ENCODE assay signal across 23 cellular contexts in genomic region chr2:199869227-199869541, GRCh38. TPM values are rescaled to one million over a fixed set of nuclear protein-coding genes. Genes with fewer than 3 reads are reported as not detected.
"Had no signal": no experiment of that assay in that cellular context is flagged by ENCODE, and none has a peak within 500 bp of the region (broad histone marks: within the 10 kb centered on the region; RNA-seq: fewer than 3 reads in every experiment).

No MANE protein-coding gene starts in this region.

- H3K79me2 ChIP-seq: hepatocyte had no signal

- H3K4me3 ChIP-seq: hepatocyte, sigmoid colon, testis, vagina had no signal

- H3K4me1 ChIP-seq: sigmoid colon, testis, vagina had no signal

- H3K27me3 ChIP-seq: brain microvascular endothelial cell, hepatocyte, sigmoid colon, testis, vagina had no signal

- H3K4me1 Mint-ChIP-seq: activated T-helper 17 cell treated with anti-CD3 and anti-CD28 coated beads, Interleukin-2, amount 50 U/mL, for 72 hours had no signal

- H3K36me3 Mint-ChIP-seq: type B pancreatic cell had no signal

- H3K4me2 ChIP-seq: hepatocyte had no signal

- H3K27ac Mint-ChIP-seq: activated naive CD4-positive, alpha-beta T cell treated with anti-CD3 and anti-CD28 coated beads, Interleukin-2, amount 50 U/mL, for 72 hours; activated T-helper 17 cell treated with anti-CD3 and anti-CD28 coated beads, Interleukin-2, amount 50 U/mL, for 72 hours; dendritic cell treated with granulocyte-macrophage colony-stimulating factor and Interleukin-4, amounts not matched to agents 40 ng/mL and 50 ng/mL, for 4 days; nephron progenitor cell; T-helper 2 cell treated with Interferon-gamma antibody and Interleukin-4, amounts not matched to agents 5 μg/mL and 100 μg/mL, for 36 hours; type B pancreatic cell had no signal

- H3K4me3 Mint-ChIP-seq: activated T-helper 17 cell treated with anti-CD3 and anti-CD28 coated beads, Interleukin-2, amount 50 U/mL, for 72 hours; dendritic cell treated with granulocyte-macrophage colony-stimulating factor and Interleukin-4, amounts not matched to agents 40 ng/mL and 50 ng/mL, for 4 days; nephron progenitor cell; T-helper 2 cell treated with Interferon-gamma antibody and Interleukin-4, amounts not matched to agents 5 μg/mL and 100 μg/mL, for 36 hours; type B pancreatic cell had no signal

- H3K36me3 ChIP-seq: brain microvascular endothelial cell, sigmoid colon, vagina had no signal

- H3K27ac ChIP-seq: brain microvascular endothelial cell, hepatocyte, sigmoid colon, testis, vagina, VCaP had no signal

- ATAC-seq: activated naive CD4-positive, alpha-beta T cell treated with anti-CD3 and anti-CD28 coated beads, Interleukin-2, amount 50 U/mL, for 72 hours; activated T-helper 17 cell treated with anti-CD3 and anti-CD28 coated beads, Interleukin-2, amount 50 U/mL, for 72 hours; esophagus mucosa; left cardiac atrium had no signal

- H3K9me3 ChIP-seq: testis, vagina had no signal

- H3K9me3 Mint-ChIP-seq: type B pancreatic cell had no signal

- H3K27me3 Mint-ChIP-seq: dendritic cell treated with granulocyte-macrophage colony-stimulating factor and Interleukin-4, amounts not matched to agents 40 ng/mL and 50 ng/mL, for 4 days had no signal

- DNase-seq: activated T-cell treated with anti-CD3 and anti-CD28 coated beads, Interleukin-2, amount 50 U/mL, for 1 hour; aorta; brain microvascular endothelial cell; caudate nucleus; effector CD4-positive, alpha-beta T cell; foreskin melanocyte; glutamatergic neuron; left cardiac atrium; nephron progenitor cell; occipital lobe; sigmoid colon; stimulated activated CD4-positive, alpha-beta T cell treated with anti-CD3 and anti-CD28 coated beads, Interleukin-2, amount 100 ng/mL, for 48 hours; stimulated activated naive CD4-positive, alpha-beta T cell; testis had no signal

RNA-seq across cellular contexts. Expression of gene FTCDNL1, which starts 18.2 kb away (rescaled TPM):
- polyA plus RNA-seq: aorta had no signal
